In the genomic region with DNA sequence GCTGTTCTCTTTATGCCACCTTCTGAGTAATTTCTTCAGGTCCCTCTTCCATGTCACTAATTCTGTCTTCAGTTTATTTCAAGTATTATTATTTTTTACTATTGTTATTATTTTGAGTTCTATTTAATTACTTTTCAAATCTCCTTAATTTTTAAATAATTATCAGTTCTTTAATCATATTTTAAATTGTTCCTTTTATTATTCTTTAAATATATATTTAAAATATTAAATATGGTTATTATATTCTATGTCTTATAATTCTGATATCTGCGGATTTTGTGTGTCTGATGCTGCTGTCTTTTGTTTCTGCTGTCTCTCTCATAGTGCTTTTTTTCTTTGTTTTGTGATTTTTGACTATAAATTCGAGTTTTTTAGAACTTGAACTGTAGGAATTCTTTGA, we compare ENCODE assay signal across 20 cellular contexts. TPM values are rescaled to one million over a fixed set of nuclear protein-coding genes. Genes with fewer than 3 reads are reported as not detected.
DNase-seq lines count a peak whose midpoint lies in the region; TF ChIP-seq lines count a peak whose summit lies in the region.
"Had no signal": no experiment of that assay in that cellular context is flagged by ENCODE, and none has a peak within 500 bp of the region (broad histone marks: within the 10 kb centered on the region; RNA-seq: fewer than 3 reads in every experiment).

No MANE protein-coding gene starts in this region.

- no peak overlapping the region for H3K27ac ChIP-seq in BLaER1
- no peak overlapping the region for H3K27ac ChIP-seq in CD8-positive, alpha-beta memory T cell (ENCODE audit: low read depth, low read length)
- H3K27ac ChIP-seq in hepatocyte = no peak overlapping the region
- H3K27ac ChIP-seq in prostate gland = no peak overlapping the region
- H3K27ac ChIP-seq: esophagus muscularis mucosa, heart left ventricle, pancreas, vagina had no signal

- DNase-seq in CD8-positive, alpha-beta memory T cell = no peak
- DNase-seq in activated CD4-positive, alpha-beta memory T cell treated with anti-CD3 and anti-CD28 coated beads for 36 hours = no peak
- DNase-seq in hepatocyte (ENCODE audit: low spot score) (no peak), prostate gland (ENCODE audit: low spot score) (no peak), cardiac septum (ENCODE audit: low spot score) (no peak)
- no peak for DNase-seq in NK-92 treated with Interleukin-12 subunit alpha and Interleukin-12 subunit beta, amount 100 ng/mL, for 24 hours (lab: John Stamatoyannopoulos, UW)
- DNase-seq: amygdala, H9, heart left ventricle, NCI-H1105 treated with DMSO at 0.1 percent for 48 hours, pancreas, SHP77 treated with DMSO at 0.1 percent for 48 hours had no signal

- peak overlapping the region in 7 of 8 donors; percentile 65 to 99 (median 89) for H3K27ac Mint-ChIP-seq in CD8-positive, alpha-beta memory T cell
- H3K27ac Mint-ChIP-seq in activated CD4-positive, alpha-beta memory T cell treated with anti-CD3 and anti-CD28 coated beads for 36 hours = peak overlapping the region; percentile 15
- H3K27ac Mint-ChIP-seq: H9 had no signal

- no peaks in the 10 kb centered on the region for H3K9me2 ChIP-seq in hepatocyte (replicated peaks; ENCODE audit: insufficient read depth)

- CTCF ChIA-PET in CD8-positive, alpha-beta memory T cell (lab: Charles Lee) = no interaction called here
- CTCF ChIA-PET in activated CD4-positive, alpha-beta memory T cell treated with anti-CD3 and anti-CD28 coated beads for 36 hours (lab: Charles Lee) = interaction anchor here (5.7 kb wide), 1 partner anchor 39 kb away, joined by 28 read pairs; no protein-coding TSS in a partner anchor

- no peaks in the 10 kb centered on the region for H3K27me3 Mint-ChIP-seq in CD8-positive, alpha-beta memory T cell
- no peaks in the 10 kb centered on the region for H3K27me3 Mint-ChIP-seq in activated CD4-positive, alpha-beta memory T cell treated with anti-CD3 and anti-CD28 coated beads for 36 hours

- no peak for TF ChIP-seq CTCF in hepatocyte (IDR thresholded peaks at IDR 0.05; ENCODE audit: poor library complexity)
- TF ChIP-seq CTCF in prostate gland (IDR thresholded peaks at IDR 0.05) = no peak

- H3K9me3 Mint-ChIP-seq in CD8-positive, alpha-beta memory T cell = peaks cover 0 to 1% (median 0%) of the 10 kb centered on the region in 5 donors
- H3K9me3 Mint-ChIP-seq in activated CD4-positive, alpha-beta memory T cell treated with anti-CD3 and anti-CD28 coated beads for 36 hours = peaks cover 6% of the 10 kb centered on the region
- H3K9me3 Mint-ChIP-seq: H9 had no signal

- H3K4me1 Mint-ChIP-seq in CD8-positive, alpha-beta memory T cell = peaks cover 57 to 75% (median 70%) of the 10 kb centered on the region in 3 donors
- peaks cover 45% of the 10 kb centered on the region for H3K4me1 Mint-ChIP-seq in activated CD4-positive, alpha-beta memory T cell treated with anti-CD3 and anti-CD28 coated beads for 36 hours (ENCODE audit: low read depth)

- H4K20me1 ChIP-seq in BLaER1 (no peaks in the 10 kb centered on the region), hepatocyte (ENCODE audit: insufficient read depth, poor library complexity, severe bottlenecking) (no peaks in the 10 kb centered on the region)

- H3K79me2 ChIP-seq in hepatocyte = peaks cover 42% of the 10 kb centered on the region

- peaks cover 54% of the 10 kb centered on the region for H3K4me1 ChIP-seq in BLaER1
- peaks cover 48% of the 10 kb centered on the region for H3K4me1 ChIP-seq in CD8-positive, alpha-beta memory T cell (ENCODE audit: insufficient read depth, low read length)
- peaks cover 14% of the 10 kb centered on the region for H3K4me1 ChIP-seq in hepatocyte (ENCODE audit: insufficient read depth)
- peaks cover 6% of the 10 kb centered on the region for H3K4me1 ChIP-seq in prostate gland (replicated peaks)

- WGBS in hepatocyte (ENCODE audit: low lambda C conversion rate, missing lambda C conversion rate) = 94% methylated on average over 2 of the region's 2 CpGs
- 67% methylated on average over 2 of the region's 2 CpGs for WGBS in prostate gland

- peak overlapping the region in 6 of 7 donors; percentile 26 to 62 (median 48) for H3K4me3 Mint-ChIP-seq in CD8-positive, alpha-beta memory T cell
- no peak overlapping the region for H3K4me3 Mint-ChIP-seq in activated CD4-positive, alpha-beta memory T cell treated with anti-CD3 and anti-CD28 coated beads for 36 hours

- no peak overlapping the region for H3K4me3 ChIP-seq in BLaER1
- no peak overlapping the region for H3K4me3 ChIP-seq in CD8-positive, alpha-beta memory T cell (ENCODE audit: low read length)
- no peak overlapping the region for H3K4me3 ChIP-seq in hepatocyte
- no peak overlapping the region for H3K4me3 ChIP-seq in prostate gland
- H3K4me3 ChIP-seq: esophagus muscularis mucosa, GM12878, heart left ventricle, pancreas, smooth muscle cell, vagina had no signal

- H3K36me3 ChIP-seq in BLaER1 = peaks cover 15% of the 10 kb centered on the region; the same call in 1 of the 2 replicates
- H3K36me3 ChIP-seq in CD8-positive, alpha-beta memory T cell (ENCODE audit: insufficient read depth, low read length) = peaks cover 16% of the 10 kb centered on the region
- H3K36me3 ChIP-seq in hepatocyte (replicated peaks; ENCODE audit: insufficient read depth, low read depth) = no peaks in the 10 kb centered on the region
- H3K36me3 ChIP-seq in prostate gland = no peaks in the 10 kb centered on the region
- H3K36me3 ChIP-seq: pancreas, vagina had no signal

- H3K27me3 ChIP-seq in BLaER1 = no peaks in the 10 kb centered on the region
- H3K27me3 ChIP-seq in CD8-positive, alpha-beta memory T cell (ENCODE audit: insufficient read depth, low read length, poor library complexity, severe bottlenecking) = no peaks in the 10 kb centered on the region
- no peaks in the 10 kb centered on the region for H3K27me3 ChIP-seq in hepatocyte
- H3K27me3 ChIP-seq in prostate gland (replicated peaks; ENCODE audit: insufficient read depth) = no peaks in the 10 kb centered on the region
- H3K27me3 ChIP-seq: esophagus muscularis mucosa, heart left ventricle, pancreas, vagina had no signal

- H2AFZ ChIP-seq in hepatocyte = no peak overlapping the region

- no peaks in the 10 kb centered on the region for H3K9me3 ChIP-seq in BLaER1
- H3K9me3 ChIP-seq in CD8-positive, alpha-beta memory T cell (ENCODE audit: low read length) = no peaks in the 10 kb centered on the region
- no peaks in the 10 kb centered on the region for H3K9me3 ChIP-seq in hepatocyte (ENCODE audit: low read depth)
- no peaks in the 10 kb centered on the region for H3K9me3 ChIP-seq in prostate gland
- H3K9me3 ChIP-seq: esophagus muscularis mucosa, heart left ventricle, pancreas, vagina had no signal

- POLR2A ChIA-PET in CD8-positive, alpha-beta memory T cell (lab: Charles Lee) = no interaction called here
- POLR2A ChIA-PET in activated CD4-positive, alpha-beta memory T cell treated with anti-CD3 and anti-CD28 coated beads for 36 hours (lab: Charles Lee) = no interaction called here

- intact Hi-C loops in activated CD4-positive, alpha-beta memory T cell treated with anti-CD3 and anti-CD28 coated beads for 36 hours (cut with micrococcal nuclease) = loop anchor here (5.0 kb wide), 1 partner anchor 341 kb away; the partner anchor contains the start of gene HLA-F
- intact Hi-C loops in prostate gland (cut with DNase I) (loop anchor here (5.0 kb wide), 1 partner anchor 86 kb away; no protein-coding TSS in a partner anchor), cardiac septum (cut with DNase I) (no loop called here)

- H3K9ac ChIP-seq in BLaER1 = no peak overlapping the region

- peaks cover 6 to 59% (median 9%) of the 10 kb centered on the region in 3 donors for H3K36me3 Mint-ChIP-seq in CD8-positive, alpha-beta memory T cell
- peaks cover 25% of the 10 kb centered on the region for H3K36me3 Mint-ChIP-seq in activated CD4-positive, alpha-beta memory T cell treated with anti-CD3 and anti-CD28 coated beads for 36 hours

- H3K4me2 ChIP-seq in BLaER1 (peak overlapping the region; percentile 97), hepatocyte (peak overlapping the region; percentile 90)
- H3K4me2 ChIP-seq: smooth muscle cell had no signal

- no peak for TF ChIP-seq POLR2A in prostate gland (IDR thresholded peaks at IDR 0.05)

RNA-seq across cellular contexts. Expression of gene POLR1H, which starts 2.2 kb away (rescaled TPM):
- total RNA-seq in CD8-positive, alpha-beta memory T cell = 10 to 100 TPM; 55.0 to 58.1 TPM
- 123 TPM for polyA plus RNA-seq in CD8-positive, alpha-beta memory T cell
- 10 to 100 TPM; 69.4 to 73.2 TPM for total RNA-seq in activated CD4-positive, alpha-beta memory T cell treated with anti-CD3 and anti-CD28 coated beads for 36 hours
- total RNA-seq in hepatocyte = 20.9 and 21.3 TPM in 2 replicates
- polyA plus RNA-seq in hepatocyte = 26.5 and 34.8 TPM in 2 replicates
- 10 to 100 TPM; 31.9 to 36.3 TPM for total RNA-seq in prostate gland
- 15.5 TPM for total RNA-seq in cardiac septum

RNA-seq across cellular contexts. Expression of gene PPP1R11, which starts 3.7 kb away (rescaled TPM):
- 10 to 100 TPM; 67.1 to 70.9 TPM for total RNA-seq in CD8-positive, alpha-beta memory T cell
- polyA plus RNA-seq in CD8-positive, alpha-beta memory T cell = 122 TPM
- total RNA-seq in activated CD4-positive, alpha-beta memory T cell treated with anti-CD3 and anti-CD28 coated beads for 36 hours = 10 to 100 TPM; 51.3 to 55.0 TPM
- total RNA-seq in hepatocyte = 50.9 and 55.6 TPM in 2 replicates
- polyA plus RNA-seq in hepatocyte = 74.5 and 79.6 TPM in 2 replicates
- total RNA-seq in prostate gland = 10 to 100 TPM; 49.7 to 59.3 TPM
- 41.4 TPM for total RNA-seq in cardiac septum

RNA-seq across cellular contexts. Expression of gene RNF39, which starts 12.3 kb away (rescaled TPM):
- not detected for total RNA-seq in CD8-positive, alpha-beta memory T cell
- polyA plus RNA-seq in CD8-positive, alpha-beta memory T cell = 0.17 TPM
- not detected for total RNA-seq in activated CD4-positive, alpha-beta memory T cell treated with anti-CD3 and anti-CD28 coated beads for 36 hours
- 0.73 and 1.1 TPM in 2 replicates for total RNA-seq in hepatocyte
- 2.2 and 3.3 TPM in 2 replicates for polyA plus RNA-seq in hepatocyte
- 10 to 100 TPM in 1 of 2 donors, 1 to 10 TPM in 1; 9.0 to 29.1 TPM for total RNA-seq in prostate gland
- not detected for total RNA-seq in cardiac septum
- total RNA-seq: GM12878, mesenteric fat pad had no signal
- polyA plus RNA-seq: BJ, heart left ventricle had no signal

RNA-seq across cellular contexts. Expression of gene TRIM31, which starts 49.6 kb away (rescaled TPM):
- total RNA-seq in CD8-positive, alpha-beta memory T cell = not detected
- polyA plus RNA-seq in CD8-positive, alpha-beta memory T cell = not detected
- not detected for total RNA-seq in activated CD4-positive, alpha-beta memory T cell treated with anti-CD3 and anti-CD28 coated beads for 36 hours
- total RNA-seq in hepatocyte (6.3 and 7.7 TPM in 2 replicates), prostate gland (under 1 TPM in 1 of 2 donors, not detected in 1; 0.32 TPM), cardiac septum (not detected)
- 5.0 and 10.1 TPM in 2 replicates for polyA plus RNA-seq in hepatocyte
- total RNA-seq: H9, heart left ventricle, mesenteric fat pad, vagina had no signal
- polyA plus RNA-seq: BJ, heart left ventricle, keratinocyte, smooth muscle cell had no signal
